25 cellular contexts compared by ENCODE assay signal in genomic region chr6:51949451-51949850, GRCh38.
DNase-seq lines count a peak whose midpoint lies in the region; ATAC-seq and TF ChIP-seq lines count a peak whose summit lies in the region.
"Had no signal": no experiment of that assay in that cellular context is flagged by ENCODE, and none has a peak within 500 bp of the region (broad histone marks: within the 10 kb centered on the region; RNA-seq: fewer than 3 reads in every experiment).

No MANE protein-coding gene starts in this region.

- DNase-seq in NCI-H82 (lab: John Stamatoyannopoulos, UW) (peak; percentile 96), esophagus muscularis mucosa (ENCODE audit: extremely low spot score) (peak; percentile 47), neural progenitor cell (ENCODE audit: low spot score) (peak; percentile 81), right lobe of liver (no peak), caudate nucleus (lab: John Stamatoyannopoulos, UW) (no peak), NCI-H1436 treated with DMSO at 0.1 percent for 48 hours (lab: John Stamatoyannopoulos, UW) (no peak)
- no peak for DNase-seq in NK-92 treated with Interleukin-12 subunit alpha and Interleukin-12 subunit beta, amount 100 ng/mL, for 24 hours (lab: John Stamatoyannopoulos, UW)
- DNase-seq: Caco-2; CD8-positive, alpha-beta T cell; DMS153; H9; Karpas-422; NCI-H1092; NCI-H1417 treated with DMSO at 0.1 percent for 48 hours; NCI-H187; NCI-H2081 treated with DMSO at 0.1 percent for 48 hours; NCI-H2171; NCI-H345; NCI-H510A treated with DMSO at 0.1 percent for 48 hours; Right ventricle myocardium superior; RPMI8226 had no signal

- no peaks in the 10 kb centered on the region for H3K9me3 ChIP-seq in esophagus muscularis mucosa
- H3K9me3 ChIP-seq in neural progenitor cell (ENCODE audit: low read depth): no peaks in the 10 kb centered on the region
- no peaks in the 10 kb centered on the region for H3K9me3 ChIP-seq in right lobe of liver
- H3K9me3 ChIP-seq: A549, Caco-2 had no signal

- H3K27me3 ChIP-seq in esophagus muscularis mucosa: no peaks in the 10 kb centered on the region
- no peaks in the 10 kb centered on the region for H3K27me3 ChIP-seq in neural progenitor cell
- H3K27me3 ChIP-seq in right lobe of liver: no peaks in the 10 kb centered on the region

- H3K36me3 Mint-ChIP-seq in neural progenitor cell: no peaks in the 10 kb centered on the region
- H3K36me3 Mint-ChIP-seq: CD8-positive, alpha-beta T cell had no signal

- H4K20me1 ChIP-seq in neural progenitor cell (ENCODE audit: low read depth): no peaks in the 10 kb centered on the region

- intact Hi-C loops in esophagus muscularis mucosa (cut with DNase I): no loop called here
- intact Hi-C loops in right lobe of liver (cut with DNase I): no loop called here

- peak overlapping the region; percentile 47 for H2AFZ ChIP-seq in neural progenitor cell (replicated peaks)

- H3K36me3 ChIP-seq in esophagus muscularis mucosa (no peaks in the 10 kb centered on the region), neural progenitor cell (no peaks in the 10 kb centered on the region), right lobe of liver (no peaks in the 10 kb centered on the region)

- TF ChIP-seq POLR2A in esophagus muscularis mucosa (IDR thresholded peaks at IDR 0.05; ENCODE audit: low read depth): no peak
- no peak for TF ChIP-seq POLR2A in right lobe of liver (IDR thresholded peaks at IDR 0.05)

- no peak overlapping the region for H3K9ac ChIP-seq in neural progenitor cell

- peaks cover 5% of the 10 kb centered on the region for H3K27me3 Mint-ChIP-seq in neural progenitor cell (ENCODE audit: insufficient read depth, low read depth)
- H3K27me3 Mint-ChIP-seq: B cell had no signal

- no peaks in the 10 kb centered on the region for H3K9me3 Mint-ChIP-seq in neural progenitor cell
- H3K9me3 Mint-ChIP-seq: CD8-positive, alpha-beta T cell; H9 had no signal

- TF ChIP-seq CTCF in esophagus muscularis mucosa (IDR thresholded peaks at IDR 0.05): no peak
- no peak for TF ChIP-seq CTCF in neural progenitor cell (IDR thresholded peaks at IDR 0.05)
- no peak for TF ChIP-seq CTCF in right lobe of liver (IDR thresholded peaks at IDR 0.05)

- peaks cover 7% of the 10 kb centered on the region for H3F3A ChIP-seq in neural progenitor cell (ENCODE audit: low read depth)

- H3K27ac Mint-ChIP-seq in neural progenitor cell: no peak overlapping the region
- H3K27ac Mint-ChIP-seq: B cell; CD8-positive, alpha-beta T cell; H9 had no signal

- WGBS in esophagus muscularis mucosa: 84% methylated on average over 6 of the region's 6 CpGs
- 79% methylated on average over 6 of the region's 6 CpGs for WGBS in right lobe of liver (ENCODE audit: insufficient coverage, low coverage, low lambda C conversion rate, missing lambda C conversion rate)

- H3K4me1 ChIP-seq in esophagus muscularis mucosa (no peaks in the 10 kb centered on the region), neural progenitor cell (peaks cover 18% of the 10 kb centered on the region), right lobe of liver (no peaks in the 10 kb centered on the region)
- H3K4me1 ChIP-seq: A549, Caco-2 had no signal

- TF ChIP-seq EP300 in esophagus muscularis mucosa (IDR thresholded peaks at IDR 0.05): no peak

- peak overlapping the region; percentile 50 for H3K4me2 ChIP-seq in neural progenitor cell
- H3K4me2 ChIP-seq: A549 had no signal

- H3K4me1 Mint-ChIP-seq in neural progenitor cell: no peaks in the 10 kb centered on the region
- H3K4me1 Mint-ChIP-seq: B cell, H9 had no signal

- H3K4me3 ChIP-seq in esophagus muscularis mucosa (no peak overlapping the region), neural progenitor cell (no peak overlapping the region), right lobe of liver (no peak overlapping the region)
- H3K4me3 ChIP-seq: A549 had no signal

- no peak overlapping the region for H3K4me3 Mint-ChIP-seq in neural progenitor cell
- H3K4me3 Mint-ChIP-seq: B cell; CD8-positive, alpha-beta T cell; H9 had no signal

- H3K79me2 ChIP-seq in neural progenitor cell (ENCODE audit: low read depth): no peaks in the 10 kb centered on the region

- H3K27ac ChIP-seq in esophagus muscularis mucosa (replicated peaks in 1 of 4): no peak overlapping the region
- H3K27ac ChIP-seq in neural progenitor cell: peak overlapping the region; percentile 74
- H3K27ac ChIP-seq in right lobe of liver: no peak overlapping the region
- H3K27ac ChIP-seq in caudate nucleus (ENCODE audit: low read depth, low read length): no peak overlapping the region
- H3K27ac ChIP-seq: A549, C4-2B had no signal

- ATAC-seq in right lobe of liver: no peak
- ATAC-seq: A549; CD8-positive, alpha-beta T cell; HepG2 had no signal

Comparison
In these comparisons a context has a peak if more than half of its experiments do, and no peak if none do; other contexts are left out.
1. DNase-seq: peak in NCI-H82 (single experiment), esophagus muscularis mucosa (single experiment) and neural progenitor cell (single experiment); none in right lobe of liver (0 of 3), NK-92 treated with Interleukin-12 subunit alpha and Interleukin-12 subunit beta, amount 100 ng/mL, for 24 hours (single experiment), caudate nucleus (0 of 61) and NCI-H1436 treated with DMSO at 0.1 percent for 48 hours (single experiment).